In genomic region chr7:77687747-77688144, GRCh38 we compare ENCODE assay signal across 1 cellular context.
TF ChIP-seq lines count a peak whose summit lies in the region.

No MANE protein-coding gene starts in this region.

TF ChIP-seq in IMR-90, 13 proteins besides CTCF, POLR2A, EP300 and RAD21 (continued from another document):
- TF ChIP-seq SMC3 (IDR thresholded peaks at IDR 0.05; ENCODE audit: low read depth, low read length) (no peak), BHLHE40 (IDR thresholded peaks at IDR 0.05; ENCODE audit: low read depth, low read length) (no peak), CEBPB (IDR thresholded peaks at IDR 0.05; ENCODE audit: low read depth, low read length) (no peak), CHD1 (IDR thresholded peaks at IDR 0.05; ENCODE audit: low read depth, low read length) (no peak), NFE2L2 (IDR thresholded peaks at IDR 0.05; ENCODE audit: low read depth, low read length) (no peak), MAZ (IDR thresholded peaks at IDR 0.05; ENCODE audit: borderline replicate concordance, low read depth, low read length) (no peak), FOS (IDR thresholded peaks at IDR 0.05; ENCODE audit: low read depth, low read length) (no peak)
